ENCODE assay signal across 15 cellular contexts in genomic region chr12:93177208-93178153, GRCh38.
DNase-seq lines count a peak whose midpoint lies in the region; ATAC-seq and TF ChIP-seq lines count a peak whose summit lies in the region.
"Had no signal": no experiment of that assay in that cellular context is flagged by ENCODE, and none has a peak within 500 bp of the region (broad histone marks: within the 10 kb centered on the region; RNA-seq: fewer than 3 reads in every experiment).

No MANE protein-coding gene starts in this region.

- peak overlapping the region; percentile 50 to 89 (median 78) for H3K27ac ChIP-seq in heart left ventricle
- H3K27ac ChIP-seq in transverse colon = peak overlapping the region; percentile 66 to 76 (median 70)
- H3K27ac ChIP-seq: HL-60 had no signal

- H3K4me3 ChIP-seq in heart left ventricle = no peak overlapping the region
- no peak overlapping the region for H3K4me3 ChIP-seq in transverse colon

- H3K27me3 ChIP-seq in heart left ventricle = no peaks in the 10 kb centered on the region
- no peaks in the 10 kb centered on the region for H3K27me3 ChIP-seq in transverse colon

- in situ Hi-C loops in transverse colon (cut with MboI; ENCODE audit: low pct_ligation_motif_present in 1 of 4, low pct_unique_long_range_greater_than_20kb in 1 of 4, low sequenced_read_pairs in 3 of 4) = no loop called here

- no peaks in the 10 kb centered on the region for H3K27me3 Mint-ChIP-seq in mesothelial cell of epicardium (ENCODE audit: low read depth)

- H3K4me3 Mint-ChIP-seq in mesothelial cell of epicardium = no peak overlapping the region
- H3K4me3 Mint-ChIP-seq: activated naive CD4-positive, alpha-beta T cell treated with anti-CD3 and anti-CD28 coated beads, Interleukin-2, amount 10 ng/mL, durations not matched to agents 7 days and 5 days had no signal

- intact Hi-C loops in heart left ventricle (cut with DNase I) = loop anchor here in 9 of 10 donors (1.0 to 10.0 kb wide), 5 partner anchors 49 to 200 kb away; partner anchors contain the start of gene NUDT4 (in 4 of the 9)
- intact Hi-C loops in left cardiac atrium (cut with DNase I) = no loop called here
- intact Hi-C loops in transverse colon (cut with DNase I; ENCODE audit: low total_unique reads) = loop anchor here (10.0 kb wide), 1 partner anchor 73 kb away; no protein-coding TSS in a partner anchor

- peaks cover 0 to 6% (median 0%) of the 10 kb centered on the region in 12 donors for H3K9me3 ChIP-seq in heart left ventricle
- no peaks in the 10 kb centered on the region for H3K9me3 ChIP-seq in transverse colon

- H3K27ac Mint-ChIP-seq in mesothelial cell of epicardium = peak overlapping the region; percentile 63
- H3K27ac Mint-ChIP-seq: activated naive CD4-positive, alpha-beta T cell treated with anti-CD3 and anti-CD28 coated beads, Interleukin-2, amount 10 ng/mL, durations not matched to agents 7 days and 5 days had no signal

- no peak for DNase-seq in heart left ventricle
- DNase-seq in left cardiac atrium = no peak
- DNase-seq in dermis blood vessel endothelial cell = peak; percentile 72
- no peak for DNase-seq in mesothelial cell of epicardium (ENCODE audit: low spot score in 2 of 2, unreplicated experiment in 2 of 2)
- no peak for DNase-seq in transverse colon
- no peak for DNase-seq in NCI-H774 (lab: John Stamatoyannopoulos, UW)
- DNase-seq in NCI-H2107 (lab: John Stamatoyannopoulos, UW) = no peak
- DNase-seq: activated CD8-positive, alpha-beta memory T cell treated with anti-CD3 and anti-CD28 coated beads for 24 hours; activated naive CD4-positive, alpha-beta T cell treated with anti-CD3 and anti-CD28 coated beads, Interleukin-2, amount 10 ng/mL, durations not matched to agents 7 days and 5 days; DMS 273 treated with DMSO at 0.1 percent for 48 hours; effector CD4-positive, alpha-beta T cell; MM.1S; PC-3 had no signal

- H3K4me1 Mint-ChIP-seq in mesothelial cell of epicardium = peaks cover 28% of the 10 kb centered on the region
- H3K4me1 Mint-ChIP-seq: activated naive CD4-positive, alpha-beta T cell treated with anti-CD3 and anti-CD28 coated beads, Interleukin-2, amount 10 ng/mL, durations not matched to agents 7 days and 5 days had no signal

- TF ChIP-seq POLR2A in heart left ventricle (IDR thresholded peaks at IDR 0.05) = no peak
- TF ChIP-seq POLR2A in transverse colon (IDR thresholded peaks at IDR 0.05) = no peak

- ATAC-seq in heart left ventricle (no peak), left cardiac atrium (no peak), HG03039 (IDR thresholded peaks at IDR 0.05; ENCODE audit: unreplicated experiment) (no peak)

- TF ChIP-seq CTCF in heart left ventricle (IDR thresholded peaks at IDR 0.05) = no peak
- no peak for TF ChIP-seq CTCF in mesothelial cell of epicardium (IDR thresholded peaks at IDR 0.05; ENCODE audit: unreplicated experiment)
- no peak for TF ChIP-seq CTCF in transverse colon (IDR thresholded peaks at IDR 0.05)

- WGBS in heart left ventricle, 4 donors = 47 to 75% (median 68%) methylated on average over 9 of the region's 9 CpGs
- WGBS in transverse colon (ENCODE audit: low coverage in 1 of 2), 2 donors = 75 to 78% methylated on average over 6 to 9 of the region's 9 CpGs

- H3K36me3 Mint-ChIP-seq in mesothelial cell of epicardium = peaks cover 2% of the 10 kb centered on the region
- H3K36me3 Mint-ChIP-seq: activated naive CD4-positive, alpha-beta T cell treated with anti-CD3 and anti-CD28 coated beads, Interleukin-2, amount 10 ng/mL, durations not matched to agents 7 days and 5 days had no signal

- peaks cover 8% of the 10 kb centered on the region for H3K9me3 Mint-ChIP-seq in mesothelial cell of epicardium
- H3K9me3 Mint-ChIP-seq: activated naive CD4-positive, alpha-beta T cell treated with anti-CD3 and anti-CD28 coated beads, Interleukin-2, amount 10 ng/mL, durations not matched to agents 7 days and 5 days had no signal

- no peaks in the 10 kb centered on the region for H3K36me3 ChIP-seq in heart left ventricle
- no peaks in the 10 kb centered on the region for H3K36me3 ChIP-seq in transverse colon

- TF ChIP-seq EP300 in transverse colon (IDR thresholded peaks at IDR 0.05; ENCODE audit: low read depth) = no peak

- peaks cover 0 to 66% (median 42%) of the 10 kb centered on the region in 12 donors for H3K4me1 ChIP-seq in heart left ventricle
- H3K4me1 ChIP-seq in transverse colon = peaks cover 13 to 53% (median 31%) of the 10 kb centered on the region in 4 donors

Comparison
In these comparisons a context has a peak if more than half of its experiments do, and no peak if none do; other contexts are left out.
1. intact Hi-C loops: an anchor here in heart left ventricle (1.0 to 10.0 kb wide) and transverse colon (10.0 kb wide); none called in left cardiac atrium.